In genomic region chr6:166942393-166943168, GRCh38 we compare ENCODE assay signal across 1 cellular context.
TF ChIP-seq lines count a peak whose summit lies in the region.

No MANE protein-coding gene starts in this region.

TF ChIP-seq in K562, 482 proteins besides CTCF, POLR2A, EP300 and RAD21 (continued from another document and continues in another):
- 0 out of 2 replicates have a peak, but pooled peaks have one; percentile 29 for TF ChIP-seq ZNF197 (CRISPR knock-in tag; IDR thresholded peaks at IDR 0.05; ENCODE audit: low read depth)
- no peak for TF ChIP-seq HNRNPH1 (optimal IDR thresholded peaks at IDR 0.05; ENCODE audit: low read depth, low read length)
- TF ChIP-seq ZBTB17 (CRISPR knock-in tag; IDR thresholded peaks at IDR 0.05), result no peak
- TF ChIP-seq BCOR (IDR thresholded peaks at IDR 0.05), result peak; percentile 67
- no peak for TF ChIP-seq NFE2L1 (tag; IDR thresholded peaks at IDR 0.05; ENCODE audit: borderline replicate concordance, low read depth)
- peak; percentile 73 for TF ChIP-seq ZKSCAN8 (CRISPR knock-in tag; IDR thresholded peaks at IDR 0.05)
- 0 out of 2 replicates have a peak, but pooled peaks have one; percentile 35 for TF ChIP-seq GABPA (tag; conservative IDR thresholded peaks at IDR 0.05; ENCODE audit: low read depth)
- TF ChIP-seq TBL1XR1 (IDR thresholded peaks at IDR 0.05; ENCODE audit: low read length in 2 of 2), result peak in 1 of 2 experiments; percentile 92; a peak in 2 of 4 replicates
- TF ChIP-seq ILF3 (IDR thresholded peaks at IDR 0.05; ENCODE audit: borderline replicate concordance), result no peak
- no peak for TF ChIP-seq MAFK (IDR thresholded peaks at IDR 0.05; ENCODE audit: low read length)
- TF ChIP-seq GMEB1 (CRISPR knock-in tag; IDR thresholded peaks at IDR 0.05), result no peak
- TF ChIP-seq ZFP36 (IDR thresholded peaks at IDR 0.05; ENCODE audit: low read depth, low read length, partially characterized antibody), result no peak
- TF ChIP-seq RERE (CRISPR knock-in tag; IDR thresholded peaks at IDR 0.05; ENCODE audit: borderline replicate concordance), result no peak
- no peak for TF ChIP-seq MIER1 (IDR thresholded peaks at IDR 0.05; ENCODE audit: low read depth)
- no peak for TF ChIP-seq ZKSCAN3 (CRISPR knock-in tag; IDR thresholded peaks at IDR 0.05)
- peak; percentile 77; the same call in 1 of the 2 replicates for TF ChIP-seq JUN (IDR thresholded peaks at IDR 0.05; ENCODE audit: borderline replicate concordance, low read depth, low read length)
- no peak for TF ChIP-seq JUN (CRISPR knock-in tag; IDR thresholded peaks at IDR 0.05; ENCODE audit: borderline replicate concordance)
- no peak for TF ChIP-seq ID3 (CRISPR knock-in tag; IDR thresholded peaks at IDR 0.05)
- no peak for TF ChIP-seq ID3 (tag; IDR thresholded peaks at IDR 0.05)
- TF ChIP-seq ZNF740 (CRISPR knock-in tag; IDR thresholded peaks at IDR 0.05), result no peak
- no peak for TF ChIP-seq ZNF740 (tag; IDR thresholded peaks at IDR 0.05)
- TF ChIP-seq ZC3H8 (IDR thresholded peaks at IDR 0.05), result no peak
- no peak for TF ChIP-seq ZNF780A (CRISPR knock-in tag; IDR thresholded peaks at IDR 0.05)
- TF ChIP-seq BACH1 (tag; IDR thresholded peaks at IDR 0.05), result no peak; the same call in 1 of the 2 replicates
- TF ChIP-seq NFIC (IDR thresholded peaks at IDR 0.05), result peak; percentile 68
- no peak for TF ChIP-seq KAT8 (IDR thresholded peaks at IDR 0.05; ENCODE audit: low read depth)
- TF ChIP-seq MTA1 (IDR thresholded peaks at IDR 0.05; ENCODE audit: borderline replicate concordance), result peak; percentile 79
- TF ChIP-seq GATA2 (CRISPR knock-in tag; IDR thresholded peaks at IDR 0.05), result peak; percentile 96
- TF ChIP-seq ZZZ3 (IDR thresholded peaks at IDR 0.05), result no peak
- TF ChIP-seq NCOR1 (IDR thresholded peaks at IDR 0.05), result peak; percentile 92
- no peak for TF ChIP-seq XRCC4 (IDR thresholded peaks at IDR 0.05; ENCODE audit: extremely low read depth, insufficient read depth, insufficient read length)
- TF ChIP-seq SMAD1 (IDR thresholded peaks at IDR 0.05; ENCODE audit: low read depth, low read length, partially characterized antibody), result no peak
- TF ChIP-seq ATF7 (IDR thresholded peaks at IDR 0.05), result peak; percentile 95
- TF ChIP-seq HMGXB4 (CRISPR knock-in tag; IDR thresholded peaks at IDR 0.05), result no peak
- no peak for TF ChIP-seq ZNF511 (CRISPR knock-in tag; IDR thresholded peaks at IDR 0.05)
- TF ChIP-seq FOXJ2 (tag; IDR thresholded peaks at IDR 0.05), result peak; percentile 15; the same call in 1 of the 2 replicates
- no peak for TF ChIP-seq SRSF1 (IDR thresholded peaks at IDR 0.05; ENCODE audit: low read depth, low read length)
- peak; percentile 83 for TF ChIP-seq CXXC5 (CRISPR knock-in tag; IDR thresholded peaks at IDR 0.05)
- no peak for TF ChIP-seq TCF7L2 (IDR thresholded peaks at IDR 0.05; ENCODE audit: low read depth, low read length)
- TF ChIP-seq SNAPC5 (CRISPR knock-in tag; IDR thresholded peaks at IDR 0.05), result no peak
- no peak for TF ChIP-seq ZNF699 (CRISPR knock-in tag; IDR thresholded peaks at IDR 0.05; ENCODE audit: insufficient replicate concordance)
- TF ChIP-seq BRCA1 (IDR thresholded peaks at IDR 0.05), result no peak
- TF ChIP-seq BRCA1 (CRISPR knock-in tag; IDR thresholded peaks at IDR 0.05), result no peak
- 0 out of 2 replicates have a peak, but pooled peaks have one; percentile 7 for TF ChIP-seq NR4A1 (CRISPR knock-in tag; IDR thresholded peaks at IDR 0.05)
- TF ChIP-seq NR4A1 (tag; IDR thresholded peaks at IDR 0.05), result peak; percentile 55; the same call in 1 of the 2 replicates
- TF ChIP-seq MTA2 (IDR thresholded peaks at IDR 0.05; ENCODE audit: low read depth), result peak; percentile 89
- peak; percentile 90 for TF ChIP-seq TAL1 (IDR thresholded peaks at IDR 0.05)
- TF ChIP-seq ZNF277 (CRISPR knock-in tag; IDR thresholded peaks at IDR 0.05; ENCODE audit: borderline replicate concordance), result no peak
- TF ChIP-seq STAT5A (IDR thresholded peaks at IDR 0.05; ENCODE audit: borderline replicate concordance, low read length), result peak; percentile 83
- TF ChIP-seq NELFE (IDR thresholded peaks at IDR 0.05; ENCODE audit: insufficient read depth, insufficient read length), result no peak
- TF ChIP-seq CBX3 (IDR thresholded peaks at IDR 0.05; ENCODE audit: borderline replicate concordance in 1 of 2, low read length in 2 of 2), result peak in 1 of 2 experiments; percentile 27; a peak in 2 of 3 replicates
- TF ChIP-seq BCL6 (CRISPR knock-in tag; IDR thresholded peaks at IDR 0.05), result no peak
- TF ChIP-seq EGR1 (conservative IDR thresholded peaks at IDR 0.05), result peak; percentile 67
- TF ChIP-seq SMARCA4 (IDR thresholded peaks at IDR 0.05), result peak; percentile 92
- no peak for TF ChIP-seq SLC30A9 (CRISPR knock-in tag; IDR thresholded peaks at IDR 0.05)
- TF ChIP-seq CLOCK (CRISPR knock-in tag; IDR thresholded peaks at IDR 0.05; ENCODE audit: borderline replicate concordance), result no peak
- no peak for TF ChIP-seq THRB (CRISPR knock-in tag; conservative IDR thresholded peaks at IDR 0.05)
- no peak for TF ChIP-seq GTF2B (IDR thresholded peaks at IDR 0.05; ENCODE audit: extremely low read depth, insufficient read length)
- no peak for TF ChIP-seq BMI1 (IDR thresholded peaks at IDR 0.05; ENCODE audit: low read length)
